Comparison of ENCODE assay signal across 15 cellular contexts in genomic region chr12:98741229-98741614, GRCh38.
DNase-seq lines count a peak whose midpoint lies in the region; ATAC-seq and TF ChIP-seq lines count a peak whose summit lies in the region.
"Had no signal": no experiment of that assay in that cellular context is flagged by ENCODE, and none has a peak within 500 bp of the region (broad histone marks: within the 10 kb centered on the region; RNA-seq: fewer than 3 reads in every experiment).

No MANE protein-coding gene starts in this region.

- H3K4me1 ChIP-seq in osteoblast (ENCODE audit: insufficient read depth, low read length) (peaks cover 3% of the 10 kb centered on the region), BE2C (peaks cover 11% of the 10 kb centered on the region)

- H3K27me3 ChIP-seq in osteoblast (ENCODE audit: insufficient read depth, low read length) (peaks cover 4% of the 10 kb centered on the region), BE2C (peaks cover 9% of the 10 kb centered on the region)

- H2AFZ ChIP-seq in osteoblast (ENCODE audit: low read length) = no peak overlapping the region

- H3K4me3 ChIP-seq in osteoblast (ENCODE audit: insufficient read depth, low read length) (no peak overlapping the region), BE2C (ENCODE audit: low read depth, low read length) (no peak overlapping the region)
- H3K4me3 ChIP-seq: heart right ventricle, thoracic aorta had no signal

- H3K4me2 ChIP-seq in osteoblast (ENCODE audit: insufficient read depth, low read length) = no peak overlapping the region

- H3K36me3 ChIP-seq in osteoblast (ENCODE audit: insufficient read depth, low read length) (no peaks in the 10 kb centered on the region), BE2C (no peaks in the 10 kb centered on the region)
- H3K36me3 ChIP-seq: thoracic aorta had no signal

- H3K9me3 ChIP-seq in osteoblast (ENCODE audit: low read depth, low read length) (no peaks in the 10 kb centered on the region), BE2C (no peaks in the 10 kb centered on the region)
- H3K9me3 ChIP-seq: thoracic aorta had no signal

- no peaks in the 10 kb centered on the region for H3K79me2 ChIP-seq in osteoblast (ENCODE audit: insufficient read depth, low read length)

- no peak overlapping the region for H3K27ac ChIP-seq in osteoblast (ENCODE audit: low read depth, low read length)
- H3K27ac ChIP-seq: 22Rv1, C4-2B, heart right ventricle, thoracic aorta, VCaP had no signal

- ATAC-seq in activated CD4-positive, CD25-positive, alpha-beta regulatory T cell treated with anti-CD3 and anti-CD28 coated beads, Interleukin-2, amount 50 U/mL, for 24 hours = peak; percentile 60 to 69
- ATAC-seq in activated naive CD4-positive, alpha-beta T cell treated with anti-CD3 and anti-CD28 coated beads, Interleukin-2, amount 50 U/mL, for 72 hours = peak; percentile 76 to 88
- no peak for ATAC-seq in GM18870 (IDR thresholded peaks at IDR 0.05; ENCODE audit: unreplicated experiment)
- no peak for ATAC-seq in GM18520 (IDR thresholded peaks at IDR 0.05; ENCODE audit: unreplicated experiment)
- ATAC-seq: heart right ventricle had no signal

- H3K36me3 Mint-ChIP-seq in activated naive CD4-positive, alpha-beta T cell treated with anti-CD3 and anti-CD28 coated beads, Interleukin-2, amount 50 U/mL, for 72 hours = peaks cover 4 to 9% of the 10 kb centered on the region in 2 donors

- DNase-seq in activated CD4-positive, CD25-positive, alpha-beta regulatory T cell (lab: John Stamatoyannopoulos, UW) = no peak
- peak; percentile 55 for DNase-seq in ELR (ENCODE audit: low read depth)
- peak in 1 of 2 donors; percentile 58 for DNase-seq in activated naive CD4-positive, alpha-beta T cell treated with anti-CD3 and anti-CD28 coated beads, Interleukin-2, amount 50 U/mL, for 72 hours (ENCODE audit: low spot score in 2 of 2)
- DNase-seq in osteoblast (ENCODE audit: insufficient read length, low spot score, missing footprints) = peak; percentile 88
- DNase-seq in BE2C = no peak
- DNase-seq: heart right ventricle, KBM-7, NCI-H774 had no signal

- H4K20me1 ChIP-seq in osteoblast (ENCODE audit: insufficient read depth, low read length) = no peaks in the 10 kb centered on the region

- TF ChIP-seq CTCF in osteoblast (IDR thresholded peaks at IDR 0.05; ENCODE audit: extremely low read depth, low read depth, low read length) (no peak), BE2C (IDR thresholded peaks at IDR 0.05; ENCODE audit: low read depth, low read length) (no peak)

- H3K27ac Mint-ChIP-seq in activated naive CD4-positive, alpha-beta T cell treated with anti-CD3 and anti-CD28 coated beads, Interleukin-2, amount 50 U/mL, for 72 hours = peak overlapping the region; percentile 87 to 94

- H3K9me3 Mint-ChIP-seq in activated naive CD4-positive, alpha-beta T cell treated with anti-CD3 and anti-CD28 coated beads, Interleukin-2, amount 50 U/mL, for 72 hours = no peaks in the 10 kb centered on the region

Comparison
In these comparisons a context has a peak if more than half of its experiments do, and no peak if none do; other contexts are left out.
1. ATAC-seq: peak in activated CD4-positive, CD25-positive, alpha-beta regulatory T cell treated with anti-CD3 and anti-CD28 coated beads, Interleukin-2, amount 50 U/mL, for 24 hours (2 of 2) and activated naive CD4-positive, alpha-beta T cell treated with anti-CD3 and anti-CD28 coated beads, Interleukin-2, amount 50 U/mL, for 72 hours (2 of 2); none in GM18870 (single experiment) and GM18520 (single experiment).
2. DNase-seq: peak in ELR (single experiment) and osteoblast (single experiment); none in activated CD4-positive, CD25-positive, alpha-beta regulatory T cell (0 of 4) and BE2C (single experiment).